8 cellular contexts compared by ENCODE assay signal in the genomic region with DNA sequence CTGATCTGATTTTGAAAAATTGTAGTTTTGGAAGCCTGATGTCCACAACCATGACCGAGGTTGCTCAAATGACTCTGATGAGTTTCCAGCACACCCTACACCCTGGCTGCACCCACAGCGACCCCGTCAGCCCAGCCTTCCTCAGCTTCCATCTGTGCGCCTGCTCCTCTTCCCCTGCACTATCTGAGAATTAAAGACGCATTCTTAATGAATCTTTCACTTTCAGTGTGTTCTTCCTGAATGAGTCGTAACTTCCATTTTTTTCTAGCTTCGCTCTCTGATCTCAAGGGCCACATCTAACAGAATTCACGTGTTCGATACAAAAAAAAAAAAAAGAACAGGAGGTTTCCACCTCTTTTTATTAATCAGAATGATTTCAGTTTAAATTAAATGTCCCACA. TPM values are rescaled to one million over a fixed set of nuclear protein-coding genes. Genes with fewer than 3 reads are reported as not detected.
DNase-seq lines count a peak whose midpoint lies in the region; ATAC-seq and TF ChIP-seq lines count a peak whose summit lies in the region.

No MANE protein-coding gene starts in this region.

- H3K4me3 Mint-ChIP-seq in progenitor cell of endocrine pancreas (ENCODE audit: low read depth) = no peak overlapping the region

- H3K36me3 Mint-ChIP-seq in progenitor cell of endocrine pancreas (ENCODE audit: insufficient read depth) = no peaks in the 10 kb centered on the region

- peak overlapping the region; percentile 43 for H3K4me3 ChIP-seq in psoas muscle

- peaks cover 18% of the 10 kb centered on the region for H3K4me1 ChIP-seq in psoas muscle

- peaks cover 12% of the 10 kb centered on the region for H3K27me3 Mint-ChIP-seq in progenitor cell of endocrine pancreas

- TF ChIP-seq CTCF in psoas muscle (IDR thresholded peaks at IDR 0.05) (no peak), progenitor cell of endocrine pancreas (IDR thresholded peaks at IDR 0.05; ENCODE audit: unreplicated experiment) (no peak)

- no peaks in the 10 kb centered on the region for H3K9me3 ChIP-seq in psoas muscle

- H3K9me3 Mint-ChIP-seq in progenitor cell of endocrine pancreas (ENCODE audit: low read depth) = no peaks in the 10 kb centered on the region

- peaks cover 8% of the 10 kb centered on the region for H3K4me1 Mint-ChIP-seq in progenitor cell of endocrine pancreas (ENCODE audit: low read depth)

- DNase-seq in activated CD4-positive, CD25-positive, alpha-beta regulatory T cell (lab: John Stamatoyannopoulos, UW) = no peak
- DNase-seq in UCSD-AML1 (lab: John Stamatoyannopoulos, UW; ENCODE audit: unreplicated experiment) = peak; percentile 61
- peak; percentile 44 to 65 for DNase-seq in psoas muscle
- no peak for DNase-seq in activated gamma-delta T cell (lab: John Stamatoyannopoulos, UW)
- DNase-seq in progenitor cell of endocrine pancreas (ENCODE audit: low spot score, unreplicated experiment) = no peak

- ATAC-seq in activated CD4-positive, CD25-positive, alpha-beta regulatory T cell treated with anti-CD3 and anti-CD28 coated beads, Interleukin-2, amount 50 U/mL, for 24 hours = peak; percentile 63 to 71
- ATAC-seq in HG03095 (IDR thresholded peaks at IDR 0.05; ENCODE audit: unreplicated experiment) (peak; percentile 51), esophagus mucosa (peak; percentile 80), psoas muscle (peak; percentile 38 to 70 (median 62))

- WGBS in psoas muscle, 3 donors = 49 to 61% (median 54%) methylated on average over 9 of the region's 9 CpGs

- H3K27ac ChIP-seq in psoas muscle = peak overlapping the region; percentile 61

- H3K36me3 ChIP-seq in psoas muscle (ENCODE audit: insufficient read depth in 1 of 2, low read depth in 1 of 2) = no peaks in the 10 kb centered on the region

- intact Hi-C loops in psoas muscle (cut with DNase I) = no loop called here

- no peaks in the 10 kb centered on the region for H3K27me3 ChIP-seq in psoas muscle (ENCODE audit: insufficient read depth in 3 of 3, low read length in 2 of 3)

- H3K27ac Mint-ChIP-seq in progenitor cell of endocrine pancreas = no peak overlapping the region

RNA-seq across cellular contexts. Expression of gene RREB1, which starts 21.3 kb away (rescaled TPM):
- 75.8 TPM for total RNA-seq in esophagus mucosa
- total RNA-seq in psoas muscle = 10 to 100 TPM; 32.7 to 49.4 (median 39.6) TPM
- 10 to 100 TPM in 1 of 3 donors, 1 to 10 TPM in 2; 4.6 to 15.1 (median 8.9) TPM for polyA plus RNA-seq in psoas muscle
- total RNA-seq in progenitor cell of endocrine pancreas = 67.2 and 71.7 TPM in 2 replicates

Comparison
In these comparisons a context has a peak if more than half of its experiments do, and no peak if none do; other contexts are left out.
1. DNase-seq: peak in UCSD-AML1 (single experiment) and psoas muscle (2 of 2); none in activated CD4-positive, CD25-positive, alpha-beta regulatory T cell (0 of 4), activated gamma-delta T cell (single experiment) and progenitor cell of endocrine pancreas (single experiment).
2. Peak in every context shown above with its lines, with median percentiles within 50 percentile points of each other: ATAC-seq.